In the genomic region with DNA sequence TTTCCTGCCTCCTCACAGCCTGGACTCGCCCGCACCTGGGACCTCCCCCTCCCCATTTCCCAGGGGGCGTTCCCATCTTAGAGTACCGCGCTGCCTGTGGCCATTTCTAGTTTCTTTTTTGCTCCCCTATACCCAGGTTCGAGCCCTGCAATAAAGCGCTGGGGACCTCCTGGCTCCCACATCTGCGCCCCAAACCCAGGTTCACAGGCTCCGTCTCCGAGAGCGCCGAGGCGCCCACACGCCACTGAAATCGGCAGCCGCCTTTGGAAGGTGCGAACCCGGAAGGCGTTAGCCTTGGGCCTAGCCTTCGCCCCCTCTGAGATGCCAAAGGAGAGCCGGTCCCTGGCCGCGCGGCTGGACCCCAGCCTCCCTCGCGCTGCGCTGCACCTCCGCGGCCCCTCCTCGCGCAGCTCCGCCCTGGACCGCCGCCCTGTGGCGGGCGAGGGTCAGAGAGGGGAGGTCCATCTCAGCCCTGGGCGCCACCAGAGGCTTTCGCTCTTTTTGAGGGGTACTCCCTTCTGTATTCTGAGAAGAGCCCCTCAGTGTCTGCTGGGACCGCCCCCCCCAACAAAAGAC, we compare ENCODE assay signal across 13 cellular contexts. TPM values are rescaled to one million over a fixed set of nuclear protein-coding genes. Genes with fewer than 3 reads are reported as not detected.
DNase-seq lines count a peak whose midpoint lies in the region; ATAC-seq, FAIRE-seq and TF ChIP-seq lines count a peak whose summit lies in the region.
"Had no signal": no experiment of that assay in that cellular context is flagged by ENCODE, and none has a peak within 500 bp of the region (broad histone marks: within the 10 kb centered on the region; RNA-seq: fewer than 3 reads in every experiment).

No MANE protein-coding gene starts in this region.

- POLR2A ChIA-PET in HepG2 (lab: Yijun Ruan, JAX) = no interaction called here

- FAIRE-seq in HepG2 (lab: Jason Lieb, UNC) = no peak
- FAIRE-seq: GM12892 had no signal

- peaks cover 8% of the 10 kb centered on the region for H3K9me3 Mint-ChIP-seq in glutamatergic neuron (ENCODE audit: unreplicated experiment)

- TF ChIP-seq RAD21 in HepG2 (CRISPR knock-in tag; IDR thresholded peaks at IDR 0.05) = no peak

- no peak for ATAC-seq in HepG2

- intact Hi-C loops in HepG2 (cut with micrococcal nuclease; ENCODE audit: unreplicated experiment) = no loop called here

- H3K79me2 ChIP-seq in ACC112 (ENCODE audit: control insufficient read depth, insufficient read depth, low read length, unreplicated experiment) (peaks cover 2% of the 10 kb centered on the region), parathyroid adenoma (peaks cover 6% of the 10 kb centered on the region), HepG2 (ENCODE audit: insufficient read depth, low read length) (no peaks in the 10 kb centered on the region)

- no peak overlapping the region for H3K27ac Mint-ChIP-seq in glutamatergic neuron (ENCODE audit: unreplicated experiment)
- H3K27ac Mint-ChIP-seq: CD14-positive monocyte had no signal

- H3K36me3 Mint-ChIP-seq in glutamatergic neuron (ENCODE audit: unreplicated experiment) = no peaks in the 10 kb centered on the region
- H3K36me3 Mint-ChIP-seq: CD14-positive monocyte had no signal

- H3K27ac ChIP-seq in ACC112 (ENCODE audit: low read depth, low read length) (no peak overlapping the region), parathyroid adenoma (no peak overlapping the region), HepG2 (ENCODE audit: extremely low read length, insufficient read depth, low read length) (no peak overlapping the region)

- in situ Hi-C loops in HepG2 (cut with HindIII; ENCODE audit: extremely low pct_ligation_motif_present, low pct_unique_long_range_greater_than_20kb) = no loop called here

- H3K4me3 ChIP-seq in ACC112 (ENCODE audit: low read depth, low read length) (peak overlapping the region; percentile 77), NT2/D1 (ENCODE audit: insufficient read length, low read depth) (peak overlapping the region; percentile 46), parathyroid adenoma (ENCODE audit: low read depth, low read length) (no peak overlapping the region), HepG2 (replicated peaks in 1 of 3; ENCODE audit: insufficient read depth in 1 of 3, low read depth in 2 of 3, low read length in 3 of 3) (no peak overlapping the region)

- no peaks in the 10 kb centered on the region for H3K36me3 ChIP-seq in ACC112 (ENCODE audit: insufficient read depth, low read length)
- H3K36me3 ChIP-seq in NT2/D1 (ENCODE audit: insufficient read depth, insufficient read length, low read length) = no peaks in the 10 kb centered on the region
- H3K36me3 ChIP-seq in parathyroid adenoma (ENCODE audit: control insufficient read depth, insufficient read depth, low read length) = no peaks in the 10 kb centered on the region
- no peaks in the 10 kb centered on the region for H3K36me3 ChIP-seq in HepG2 (replicated peaks in 1 of 2; ENCODE audit: control insufficient read depth in 1 of 2, insufficient read depth in 2 of 2, low read length in 2 of 2)

- 55% methylated on average over 18 of the region's 39 CpGs for WGBS in HepG2 (ENCODE audit: low lambda C conversion rate)

- no peak for TF ChIP-seq POLR2A in HepG2 (IDR thresholded peaks at IDR 0.05; ENCODE audit: insufficient read depth in 1 of 2, low read depth in 2 of 2, low read length in 2 of 2)

- no peak for TF ChIP-seq EP300 in HepG2 (IDR thresholded peaks at IDR 0.05; ENCODE audit: low read depth in 2 of 2, low read length in 2 of 2)
- no peak for TF ChIP-seq EP300 in HepG2 (CRISPR knock-in tag; IDR thresholded peaks at IDR 0.05; ENCODE audit: borderline replicate concordance)

- peaks cover 12% of the 10 kb centered on the region for H3K4me1 ChIP-seq in ACC112 (ENCODE audit: control insufficient read depth, insufficient read depth, low read length, unreplicated experiment)
- H3K4me1 ChIP-seq in NT2/D1 (ENCODE audit: insufficient read depth, insufficient read length) = peaks cover 10% of the 10 kb centered on the region
- peaks cover 6% of the 10 kb centered on the region for H3K4me1 ChIP-seq in parathyroid adenoma
- no peaks in the 10 kb centered on the region for H3K4me1 ChIP-seq in HepG2 (ENCODE audit: insufficient read depth, low read length)

- no TSS peak for BruUV-seq in HepG2 (replicated peaks; lab: Mats Ljungman, UMichigan)

- H4K20me1 ChIP-seq in HepG2 (ENCODE audit: insufficient read depth, low read length) = no peaks in the 10 kb centered on the region

- H3K4me3 Mint-ChIP-seq in glutamatergic neuron (ENCODE audit: unreplicated experiment) = peak overlapping the region; percentile 72

- no peak for TF ChIP-seq CTCF in glutamatergic neuron (IDR thresholded peaks at IDR 0.05; ENCODE audit: partially characterized antibody, unreplicated experiment)
- no peak for TF ChIP-seq CTCF in parathyroid adenoma (IDR thresholded peaks at IDR 0.05)
- no peak for TF ChIP-seq CTCF in HepG2 (CRISPR knock-in tag; IDR thresholded peaks at IDR 0.05)

- no peak for DNase-seq in NT2/D1 (ENCODE audit: low read depth, low spot score)
- DNase-seq in glutamatergic neuron = peak; percentile 56
- no peak for DNase-seq in COLO668 (lab: John Stamatoyannopoulos, UW; ENCODE audit: unreplicated experiment)
- DNase-seq in T-helper 9 cell = no peak
- no peak for DNase-seq in HepG2 (ENCODE audit: low spot score)
- DNase-seq in medulla oblongata (ENCODE audit: extremely low spot score) = no peak
- DNase-seq: midbrain; NCI-H69; stimulated activated CD4-positive, alpha-beta T cell treated with anti-CD3 and anti-CD28 coated beads, Interleukin-2, amount 100 ng/mL, for 48 hours had no signal

- peak overlapping the region; percentile 70 for H2AFZ ChIP-seq in ACC112 (ENCODE audit: low read length, unreplicated experiment)
- no peak overlapping the region for H2AFZ ChIP-seq in parathyroid adenoma
- H2AFZ ChIP-seq in HepG2 (ENCODE audit: low read length) = no peak overlapping the region

- H3K9me3 ChIP-seq in NT2/D1 (ENCODE audit: insufficient read depth, low read length) (no peaks in the 10 kb centered on the region), parathyroid adenoma (ENCODE audit: control insufficient read depth, low read length) (no peaks in the 10 kb centered on the region), HepG2 (ENCODE audit: low read length) (no peaks in the 10 kb centered on the region)

- CTCF ChIA-PET in HepG2 (lab: Yijun Ruan, JAX; ENCODE audit: low intra/inter-chr PET ratio, low total read pairs) = no interaction called here

- H3K9ac ChIP-seq in NT2/D1 (ENCODE audit: insufficient read length, low read depth) = peak overlapping the region; percentile 67
- no peak overlapping the region for H3K9ac ChIP-seq in parathyroid adenoma
- no peak overlapping the region for H3K9ac ChIP-seq in HepG2 (ENCODE audit: insufficient read depth, low read depth, low read length)

- peak overlapping the region; percentile 77 for H3K4me2 ChIP-seq in parathyroid adenoma (ENCODE audit: low read length)
- no peak overlapping the region for H3K4me2 ChIP-seq in HepG2 (ENCODE audit: low read depth, low read length)

- peaks cover 10% of the 10 kb centered on the region for H3K4me1 Mint-ChIP-seq in glutamatergic neuron (ENCODE audit: low read depth, unreplicated experiment)

- H3K27me3 Mint-ChIP-seq in glutamatergic neuron (ENCODE audit: unreplicated experiment) = peaks cover 14% of the 10 kb centered on the region

- no peaks in the 10 kb centered on the region for H3K27me3 ChIP-seq in ACC112 (ENCODE audit: insufficient read depth, low read length)
- peaks cover 39% of the 10 kb centered on the region for H3K27me3 ChIP-seq in NT2/D1 (ENCODE audit: insufficient read depth, insufficient read length)
- H3K27me3 ChIP-seq in parathyroid adenoma (ENCODE audit: control insufficient read depth, insufficient read depth, low read length) = no peaks in the 10 kb centered on the region
- peaks cover 15 to 64% of the 10 kb centered on the region in 2 experiments for H3K27me3 ChIP-seq in HepG2 (ENCODE audit: control insufficient read depth in 1 of 2, insufficient read depth in 2 of 2, low read length in 2 of 2)

TF ChIP-seq in HepG2, 621 proteins besides CTCF, POLR2A, EP300 and RAD21 (continues in another document):
- TF ChIP-seq, protein P1, sequence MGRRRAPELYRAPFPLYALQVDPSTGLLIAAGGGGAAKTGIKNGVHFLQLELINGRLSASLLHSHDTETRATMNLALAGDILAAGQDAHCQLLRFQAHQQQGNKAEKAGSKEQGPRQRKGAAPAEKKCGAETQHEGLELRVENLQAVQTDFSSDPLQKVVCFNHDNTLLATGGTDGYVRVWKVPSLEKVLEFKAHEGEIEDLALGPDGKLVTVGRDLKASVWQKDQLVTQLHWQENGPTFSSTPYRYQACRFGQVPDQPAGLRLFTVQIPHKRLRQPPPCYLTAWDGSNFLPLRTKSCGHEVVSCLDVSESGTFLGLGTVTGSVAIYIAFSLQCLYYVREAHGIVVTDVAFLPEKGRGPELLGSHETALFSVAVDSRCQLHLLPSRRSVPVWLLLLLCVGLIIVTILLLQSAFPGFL (CRISPR knock-in tag; IDR thresholded peaks at IDR 0.05) = no peak
- no peak for TF ChIP-seq MEF2D (CRISPR knock-in tag; IDR thresholded peaks at IDR 0.05)
- no peak for TF ChIP-seq ZNF547 (CRISPR knock-in tag; IDR thresholded peaks at IDR 0.05)
- no peak for TF ChIP-seq ZNF782 (CRISPR knock-in tag; IDR thresholded peaks at IDR 0.05; ENCODE audit: borderline replicate concordance)

RNA-seq across cellular contexts. Expression of a gene that starts 1.8 kb away (rescaled TPM):
- 9.6 TPM for total RNA-seq in glutamatergic neuron (ENCODE audit: unreplicated experiment)
- total RNA-seq in HepG2 (2016; rRNA removed; fragmentation: Illumina TruSeq; extraction: Trizol) = not detected in 2 replicates
- total RNA-seq in HepG2 (2016; cell fraction: cytosol; rRNA removed; fragmentation: Illumina TruSeq; extraction: Trizol; ENCODE audit: low read depth) = not detected in 2 replicates
- not detected in 2 replicates for total RNA-seq in HepG2 (2016; cell fraction: insoluble cytoplasmic fraction; rRNA removed; fragmentation: Illumina TruSeq; extraction: Trizol)
- not detected in 2 replicates for total RNA-seq in HepG2 (2016; cell fraction: membrane; rRNA removed; fragmentation: Illumina TruSeq; extraction: Trizol)
- total RNA-seq in HepG2 (2016; cell fraction: nucleus; rRNA removed; fragmentation: Illumina TruSeq; extraction: Trizol) = not detected in 2 replicates
- polyA plus RNA-seq in HepG2 (2011; rRNA removed) = not detected in 2 replicates
- polyA plus RNA-seq in HepG2 (2011; cell fraction: cytosol; rRNA removed) = not detected in 2 replicates
- polyA plus RNA-seq in HepG2 (2011; cell fraction: nucleus; rRNA removed) = not detected in 2 replicates
- polyA plus RNA-seq in HepG2 (2012) = not detected in 2 replicates
- polyA plus RNA-seq in HepG2 (2016; cell fraction: cytosol; fragmentation: Illumina TruSeq; extraction: Trizol; ENCODE audit: low read depth) = not detected in 2 replicates
- polyA plus RNA-seq in HepG2 (2016; cell fraction: insoluble cytoplasmic fraction; fragmentation: Illumina TruSeq; extraction: Trizol; ENCODE audit: low read depth) = not detected in 2 replicates
- polyA plus RNA-seq in HepG2 (2016; cell fraction: membrane; fragmentation: Illumina TruSeq; extraction: Trizol; ENCODE audit: low read depth) = not detected in 2 replicates
- not detected in 2 replicates for polyA plus RNA-seq in HepG2 (2016; cell fraction: nucleus; fragmentation: Illumina TruSeq; extraction: Trizol; ENCODE audit: insufficient read depth, low read depth)
- 7.5 TPM in 1 of 2 replicates, not detected in the other for polyA minus RNA-seq in HepG2 (2011; rRNA and poly(A)+ RNA removed; ENCODE audit: low replicate concordance)
- not detected in 2 replicates for polyA minus RNA-seq in HepG2 (2011; cell fraction: cytosol; rRNA and poly(A)+ RNA removed)
- polyA minus RNA-seq in HepG2 (2011; cell fraction: nucleus; rRNA and poly(A)+ RNA removed) = 0.26 TPM in 1 of 2 replicates, not detected in the other
- polyA plus RNA-seq: CD14-positive monocyte had no signal

Comparison
In these comparisons a context has a peak if more than half of its experiments do, and no peak if none do; other contexts are left out.
1. H3K4me3 ChIP-seq: peak in ACC112 (single experiment) and NT2/D1 (single experiment); none in parathyroid adenoma (single experiment) and HepG2 (0 of 3).
2. RNA of a gene that starts 1.8 kb away (total RNA-seq): 9.6 TPM in glutamatergic neuron (single experiment); not detected in HepG2; every median in the first group is over 10 times any median in the second.